15 cellular contexts compared by ENCODE assay signal in genomic region chr12:22700126-22700525, GRCh38.
A peak's percentile ranks its signal among the peaks of the same experiment; 100 is the strongest.
DNase-seq lines count a peak whose midpoint lies in the region; ATAC-seq and TF ChIP-seq lines count a peak whose summit lies in the region.
"Had no signal": no experiment of that assay in that cellular context is flagged by ENCODE, and none has a peak within 500 bp of the region (broad histone marks: within the 10 kb centered on the region; RNA-seq: fewer than 3 reads in every experiment).

No MANE protein-coding gene starts in this region.

- H3K36me3 ChIP-seq in HUES64 (ENCODE audit: insufficient read depth, low read length), result no peaks in the 10 kb centered on the region
- H3K36me3 ChIP-seq in endodermal cell (ENCODE audit: control insufficient read depth, insufficient read depth, low read length), result peaks cover 28% of the 10 kb centered on the region
- H3K36me3 ChIP-seq: HAP-1, heart left ventricle, WERI-Rb-1 had no signal

- H3K36me3 Mint-ChIP-seq in endodermal cell (ENCODE audit: low read depth), result peaks cover 41% of the 10 kb centered on the region
- H3K36me3 Mint-ChIP-seq in nephron (ENCODE audit: low read depth), result no peaks in the 10 kb centered on the region
- H3K36me3 Mint-ChIP-seq in T-helper 17 cell (ENCODE audit: low read depth), result no peaks in the 10 kb centered on the region
- H3K36me3 Mint-ChIP-seq: naive thymus-derived CD8-positive, alpha-beta T cell had no signal

- H3K4me1 ChIP-seq in HUES64 (ENCODE audit: insufficient read depth, low read length) (peaks cover 29% of the 10 kb centered on the region), endodermal cell (ENCODE audit: control insufficient read depth, insufficient read depth, low read length) (peaks cover 14% of the 10 kb centered on the region)
- H3K4me1 ChIP-seq: HAP-1 had no signal

- H3K27ac Mint-ChIP-seq in endodermal cell (peak overlapping the region; percentile 99), nephron (peak overlapping the region in 2 of 3 experiments; percentile 26 to 86), T-helper 17 cell (no peak overlapping the region)
- H3K27ac Mint-ChIP-seq: naive thymus-derived CD8-positive, alpha-beta T cell; stimulated activated memory B cell treated with anti-CD40 and anti-IgM and Interleukin-4, amounts not matched to agents 10 μg/mL and 1 μg/mL and 100 μg/mL, for 72 hours had no signal

- H3K4me3 Mint-ChIP-seq in endodermal cell (peak overlapping the region; percentile 86), nephron (no peak overlapping the region), T-helper 17 cell (no peak overlapping the region)
- H3K4me3 Mint-ChIP-seq: stimulated activated memory B cell treated with anti-CD40 and anti-IgM and Interleukin-4, amounts not matched to agents 10 μg/mL and 1 μg/mL and 100 μg/mL, for 72 hours had no signal

- peaks cover 47% of the 10 kb centered on the region for H3K4me1 Mint-ChIP-seq in endodermal cell
- no peaks in the 10 kb centered on the region for H3K4me1 Mint-ChIP-seq in nephron
- no peaks in the 10 kb centered on the region for H3K4me1 Mint-ChIP-seq in T-helper 17 cell
- H3K4me1 Mint-ChIP-seq: naive thymus-derived CD8-positive, alpha-beta T cell; stimulated activated memory B cell treated with anti-CD40 and anti-IgM and Interleukin-4, amounts not matched to agents 10 μg/mL and 1 μg/mL and 100 μg/mL, for 72 hours had no signal

- H3K9me3 Mint-ChIP-seq in endodermal cell (peaks cover 30% of the 10 kb centered on the region), nephron (peaks cover 11% of the 10 kb centered on the region)

- 0 out of 2 replicates have a peak, but pooled peaks cover 3% of the 10 kb centered on the region for H3K9me3 ChIP-seq in HUES64 (ENCODE audit: insufficient read depth, low read depth, low read length)
- H3K9me3 ChIP-seq in endodermal cell (ENCODE audit: control insufficient read depth, low read length), result peaks cover 11% of the 10 kb centered on the region
- no peaks in the 10 kb centered on the region for H3K9me3 ChIP-seq in T-helper 17 cell (ENCODE audit: control insufficient read depth, low read length, poor library complexity, severe bottlenecking)
- H3K9me3 ChIP-seq: HAP-1 had no signal

- ATAC-seq in HG03175 (IDR thresholded peaks at IDR 0.05; ENCODE audit: unreplicated experiment) (no peak), T-helper 17 cell (no peak), GM18505 (IDR thresholded peaks at IDR 0.05; ENCODE audit: unreplicated experiment) (no peak), GM21360 (IDR thresholded peaks at IDR 0.05; ENCODE audit: unreplicated experiment) (no peak)
- ATAC-seq: naive thymus-derived CD8-positive, alpha-beta T cell; stimulated activated memory B cell treated with anti-CD40 and anti-IgM and Interleukin-4, amounts not matched to agents 10 μg/mL and 1 μg/mL and 100 μg/mL, for 72 hours had no signal

- H3K27me3 Mint-ChIP-seq in endodermal cell (ENCODE audit: insufficient read depth) (no peaks in the 10 kb centered on the region), nephron (ENCODE audit: low read depth) (no peaks in the 10 kb centered on the region), T-helper 17 cell (no peaks in the 10 kb centered on the region)
- H3K27me3 Mint-ChIP-seq: stimulated activated memory B cell treated with anti-CD40 and anti-IgM and Interleukin-4, amounts not matched to agents 10 μg/mL and 1 μg/mL and 100 μg/mL, for 72 hours had no signal

- whole genome bisulfite sequencing in HUES64, result 89% methylated on average over 2 of the region's 2 CpGs
- WGBS in endodermal cell (ENCODE audit: insufficient coverage in 1 of 2, insufficient read length in 1 of 2), 2 experiments, result 51 to 100% methylated on average over 2 of the region's 2 CpGs

- no peaks in the 10 kb centered on the region for H3K27me3 ChIP-seq in HUES64 (ENCODE audit: insufficient read depth, low read length)
- H3K27me3 ChIP-seq in endodermal cell (ENCODE audit: control insufficient read depth, insufficient read depth, low read length, poor library complexity, severe bottlenecking), result no peaks in the 10 kb centered on the region
- H3K27me3 ChIP-seq: heart left ventricle had no signal

- peak overlapping the region; percentile 50; the same call in 1 of the 2 replicates for H3K27ac ChIP-seq in HUES64 (ENCODE audit: low read depth, low read length)
- peak overlapping the region; percentile 82 for H3K27ac ChIP-seq in endodermal cell (ENCODE audit: low read depth, low read length)
- H3K27ac ChIP-seq: heart left ventricle, WERI-Rb-1 had no signal

- no peak for TF ChIP-seq POLR2A in GM18505 (IDR thresholded peaks at IDR 0.05; ENCODE audit: borderline replicate concordance, extremely low read depth, insufficient read depth, insufficient read length)

- H3K9ac ChIP-seq in HUES64 (ENCODE audit: low read depth, low read length), result no peak overlapping the region
- H3K9ac ChIP-seq in endodermal cell (ENCODE audit: extremely low read depth, low read length, poor library complexity, severe bottlenecking), result peak overlapping the region; percentile 99

- TF ChIP-seq CTCF in endodermal cell (conservative IDR thresholded peaks at IDR 0.05) (no peak), nephron (IDR thresholded peaks at IDR 0.05; ENCODE audit: unreplicated experiment in 3 of 3) (no peak)

- DNase-seq in DMS53 treated with DMSO at 0.1 percent for 48 hours (lab: John Stamatoyannopoulos, UW; ENCODE audit: unreplicated experiment) (peak; percentile 82), endodermal cell (no peak), T-helper 17 cell (no peak)
- DNase-seq: activated naive CD4-positive, alpha-beta T cell; heart left ventricle; naive thymus-derived CD8-positive, alpha-beta T cell; NCI-H2227 treated with DMSO at 0.1 percent for 48 hours; WERI-Rb-1 had no signal

- H3K4me3 ChIP-seq in HUES64 (ENCODE audit: low read length) (peak overlapping the region; percentile 36; the same call in 1 of the 2 replicates), endodermal cell (ENCODE audit: low read length) (peak overlapping the region; percentile 94)
- H3K4me3 ChIP-seq: HAP-1, heart left ventricle had no signal
